Comparison of ENCODE assay signal across 9 cellular contexts in the genomic region with DNA sequence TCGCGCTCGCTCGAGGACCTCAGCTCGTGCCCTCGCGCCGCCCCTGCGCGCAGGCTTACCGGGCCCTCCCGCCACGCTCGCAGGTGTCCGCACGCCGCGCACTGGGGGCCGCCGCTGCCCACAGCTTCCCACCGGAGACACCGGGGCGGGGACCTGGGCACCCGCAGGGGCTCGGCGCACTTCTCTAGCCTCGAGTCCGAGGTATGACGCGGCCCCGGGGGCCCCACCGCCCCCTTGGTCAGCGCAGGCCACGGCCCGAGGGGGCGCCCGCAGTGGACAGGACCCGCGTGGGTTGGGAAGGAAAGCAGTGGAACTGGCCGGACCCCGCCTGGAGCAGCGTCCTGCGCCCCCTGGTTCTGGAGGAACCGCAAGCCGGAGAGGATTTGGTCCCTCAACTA.
A peak's percentile ranks its signal among the peaks of the same experiment; 100 is the strongest.
DNase-seq lines count a peak whose midpoint lies in the region; TF ChIP-seq lines count a peak whose summit lies in the region.
"Had no signal": no experiment of that assay in that cellular context is flagged by ENCODE, and none has a peak within 500 bp of the region (broad histone marks: within the 10 kb centered on the region; RNA-seq: fewer than 3 reads in every experiment).

No MANE protein-coding gene starts in this region.

- H2AFZ ChIP-seq in MM.1S (ENCODE audit: low read length): peak overlapping the region; percentile 36

- TF ChIP-seq CTCF in 22Rv1 (IDR thresholded peaks at IDR 0.05) (no peak), MM.1S (IDR thresholded peaks at IDR 0.05; ENCODE audit: low read length) (no peak)

- peaks cover 22% of the 10 kb centered on the region for H3K4me1 ChIP-seq in MM.1S (ENCODE audit: low read length)
- peaks cover 4% of the 10 kb centered on the region for H3K4me1 ChIP-seq in iPS-15b (ENCODE audit: control insufficient read depth, insufficient read depth, low read length)

- peaks cover 29% of the 10 kb centered on the region for H3K79me2 ChIP-seq in MM.1S (ENCODE audit: low read length)

- no peak overlapping the region for H3K9ac ChIP-seq in MM.1S (ENCODE audit: low read length)
- no peak overlapping the region for H3K9ac ChIP-seq in iPS-15b (ENCODE audit: low read depth, low read length)

- H3K27ac ChIP-seq in 22Rv1: peak overlapping the region; percentile 91
- no peak overlapping the region for H3K27ac ChIP-seq in MM.1S (ENCODE audit: low read length)
- H3K27ac ChIP-seq: epithelial cell of prostate had no signal

- peaks cover 19% of the 10 kb centered on the region for H3F3A ChIP-seq in MM.1S (ENCODE audit: insufficient read depth, low read length)

- H4K20me1 ChIP-seq in MM.1S (ENCODE audit: insufficient read depth, low read length): no peaks in the 10 kb centered on the region

- H3K36me3 ChIP-seq in MM.1S (replicated peaks; ENCODE audit: insufficient read depth, low read length) (0 out of 2 replicates have a peak, but pooled peaks cover 5% of the 10 kb centered on the region), iPS-15b (ENCODE audit: control insufficient read depth, insufficient read depth, low read length) (peaks cover 5% of the 10 kb centered on the region)

- H3K27me3 ChIP-seq in MM.1S (replicated peaks; ENCODE audit: insufficient read depth, low read length) (no peaks in the 10 kb centered on the region), iPS-15b (ENCODE audit: control insufficient read depth, insufficient read depth, low read length) (no peaks in the 10 kb centered on the region)

- DNase-seq in MM.1S (no peak), activated gamma-delta T cell treated with Interleukin-2 at 50 U/mL for 16 hours (no peak), NAMALWA (ENCODE audit: low spot score) (no peak), NCI-H1048 (lab: John Stamatoyannopoulos, UW) (no peak)
- DNase-seq: activated gamma-delta T cell had no signal

- H3K9me2 ChIP-seq in MM.1S (replicated peaks; ENCODE audit: insufficient read depth, low read length): no peaks in the 10 kb centered on the region

- peak overlapping the region; percentile 78 for H3K4me2 ChIP-seq in MM.1S (ENCODE audit: low read depth, low read length)

- H3K9me3 ChIP-seq in MM.1S (replicated peaks; ENCODE audit: insufficient read depth, low read length) (no peaks in the 10 kb centered on the region), iPS-15b (ENCODE audit: control insufficient read depth, insufficient read depth, low read length) (no peaks in the 10 kb centered on the region)
- H3K9me3 ChIP-seq: tibial nerve had no signal

- H3K4me3 ChIP-seq in MM.1S (ENCODE audit: low read length) (peak overlapping the region; percentile 95), iPS-15b (ENCODE audit: low read depth, low read length) (peak overlapping the region; percentile 16)
